Comparison of ENCODE assay signal across 18 cellular contexts in the genomic region with DNA sequence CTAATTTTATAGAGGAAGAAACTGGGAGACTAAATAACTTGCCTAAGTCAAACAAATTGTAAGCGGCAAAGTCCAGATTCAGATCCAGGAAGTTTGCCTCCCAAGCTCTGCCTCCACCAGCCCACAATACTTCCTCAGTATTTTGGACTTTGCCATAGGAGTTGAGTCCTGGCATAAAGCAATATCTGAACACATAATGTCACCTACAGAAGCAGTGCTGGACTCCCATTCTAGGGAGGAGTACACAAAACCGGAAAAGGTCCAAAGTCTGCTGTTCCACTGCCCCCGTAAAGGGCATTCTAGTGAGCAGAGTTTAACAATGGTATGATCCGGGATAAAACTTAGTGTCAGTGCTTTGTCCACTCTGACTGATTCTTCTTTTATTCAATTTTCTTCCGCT.
"Had no signal": no experiment of that assay in that cellular context is flagged by ENCODE, and none has a peak within 500 bp of the region (broad histone marks: within the 10 kb centered on the region; RNA-seq: fewer than 3 reads in every experiment).

No MANE protein-coding gene starts in this region.

- H3K4me1 ChIP-seq: esophagus muscularis mucosa, gastrocnemius medialis, heart right ventricle, left ventricle myocardium inferior, sigmoid colon, upper lobe of left lung, vagina had no signal

- H3K4me3 ChIP-seq: esophagus muscularis mucosa, gastrocnemius medialis, heart right ventricle, left ventricle myocardium inferior, lung, sigmoid colon, skin epidermis, upper lobe of left lung, vagina had no signal

- H3K36me3 ChIP-seq: esophagus muscularis mucosa, gastrocnemius medialis, heart right ventricle, left ventricle myocardium inferior, sigmoid colon, upper lobe of left lung, vagina had no signal

- DNase-seq: cerebellar nuclear complex; dermis blood vessel endothelial cell; effector CD4-positive, alpha-beta T cell; gastrocnemius medialis; heart right ventricle; islet precursor cell; left ventricle myocardium inferior; mesendoderm; natural killer cell; posterior cingulate gyrus; sigmoid colon; stimulated activated CD4-positive, alpha-beta T cell treated with anti-CD3 and anti-CD28 coated beads, Interleukin-12 subunit alpha, Interleukin-12 subunit beta, amount 100 ng/mL, for 4 hours; stimulated activated naive CD4-positive, alpha-beta T cell; upper lobe of left lung had no signal

- ATAC-seq: gastrocnemius medialis, heart right ventricle, natural killer cell had no signal

- H3K27ac ChIP-seq: esophagus muscularis mucosa, gastrocnemius medialis, heart right ventricle, left ventricle myocardium inferior, sigmoid colon, skin epidermis, upper lobe of left lung, vagina had no signal

- H3K27me3 ChIP-seq: esophagus muscularis mucosa, gastrocnemius medialis, heart right ventricle, sigmoid colon, upper lobe of left lung, vagina had no signal

- H3K9me3 ChIP-seq: esophagus muscularis mucosa, gastrocnemius medialis, heart right ventricle, left ventricle myocardium inferior, sigmoid colon, upper lobe of left lung, vagina had no signal
